Comparison of ENCODE assay signal across 16 cellular contexts in genomic region chr3:88133711-88134263, GRCh38. TPM values are rescaled to one million over a fixed set of nuclear protein-coding genes. Genes with fewer than 3 reads are reported as not detected.
A peak's percentile ranks its signal among the peaks of the same experiment; 100 is the strongest.
DNase-seq lines count a peak whose midpoint lies in the region; ATAC-seq and TF ChIP-seq lines count a peak whose summit lies in the region.
"Had no signal": no experiment of that assay in that cellular context is flagged by ENCODE, and none has a peak within 500 bp of the region (broad histone marks: within the 10 kb centered on the region; RNA-seq: fewer than 3 reads in every experiment).

No MANE protein-coding gene starts in this region.

- H3K4me3 Mint-ChIP-seq in activated CD4-positive, alpha-beta memory T cell treated with anti-CD3 and anti-CD28 coated beads for 36 hours, result no peak overlapping the region
- no peak overlapping the region for H3K4me3 Mint-ChIP-seq in activated CD4-positive, alpha-beta memory T cell treated with anti-CD3 and anti-CD28 coated beads, Interleukin-2, amount 10 ng/mL, durations not matched to agents 7 days and 5 days
- H3K4me3 Mint-ChIP-seq in activated naive CD8-positive, alpha-beta T cell treated with anti-CD3 and anti-CD28 coated beads, Interleukin-2, amount 50 U/mL, for 24 hours, result no peak overlapping the region
- H3K4me3 Mint-ChIP-seq in stimulated activated effector memory CD8-positive, alpha-beta T cell treated with anti-CD3 and anti-CD28 coated beads, Interleukin-12 subunit alpha, Interleukin-12 subunit beta, amount 100 ng/mL, for 72 hours, result no peak overlapping the region
- no peak overlapping the region for H3K4me3 Mint-ChIP-seq in WTC11
- H3K4me3 Mint-ChIP-seq: CD14-positive monocyte had no signal

- H4K8ac ChIP-seq in IMR-90 (ENCODE audit: low read depth in 2 of 2, low read length in 2 of 2), result no peak overlapping the region

- no peaks in the 10 kb centered on the region for H3K27me3 Mint-ChIP-seq in activated CD4-positive, alpha-beta memory T cell treated with anti-CD3 and anti-CD28 coated beads for 36 hours
- H3K27me3 Mint-ChIP-seq in activated CD4-positive, alpha-beta memory T cell treated with anti-CD3 and anti-CD28 coated beads, Interleukin-2, amount 10 ng/mL, durations not matched to agents 7 days and 5 days, result no peaks in the 10 kb centered on the region
- H3K27me3 Mint-ChIP-seq in activated naive CD8-positive, alpha-beta T cell treated with anti-CD3 and anti-CD28 coated beads, Interleukin-2, amount 50 U/mL, for 24 hours, result no peaks in the 10 kb centered on the region
- H3K27me3 Mint-ChIP-seq in WTC11 (ENCODE audit: low read depth), result no peaks in the 10 kb centered on the region

- no peak overlapping the region for H3K27ac ChIP-seq in IMR-90 (ENCODE audit: insufficient read depth, low read length)

- H3K4me1 Mint-ChIP-seq in activated CD4-positive, alpha-beta memory T cell treated with anti-CD3 and anti-CD28 coated beads for 36 hours (ENCODE audit: low read depth), result peaks cover 15% of the 10 kb centered on the region
- peaks cover 2% of the 10 kb centered on the region for H3K4me1 Mint-ChIP-seq in activated CD4-positive, alpha-beta memory T cell treated with anti-CD3 and anti-CD28 coated beads, Interleukin-2, amount 10 ng/mL, durations not matched to agents 7 days and 5 days
- H3K4me1 Mint-ChIP-seq in activated naive CD8-positive, alpha-beta T cell treated with anti-CD3 and anti-CD28 coated beads, Interleukin-2, amount 50 U/mL, for 24 hours, result peaks cover 10% of the 10 kb centered on the region
- H3K4me1 Mint-ChIP-seq in stimulated activated effector memory CD8-positive, alpha-beta T cell treated with anti-CD3 and anti-CD28 coated beads, Interleukin-12 subunit alpha, Interleukin-12 subunit beta, amount 100 ng/mL, for 72 hours, result peaks cover 10% of the 10 kb centered on the region
- H3K4me1 Mint-ChIP-seq in WTC11, result no peaks in the 10 kb centered on the region
- H3K4me1 Mint-ChIP-seq: CD14-positive monocyte had no signal

- no peak overlapping the region for H3K14ac ChIP-seq in IMR-90 (replicated peaks; ENCODE audit: low read depth, low read length)

- ATAC-seq in IMR-90 (ENCODE audit: low read depth) (no peak), WTC11 (no peak)
- no peak for ATAC-seq in activated naive CD8-positive, alpha-beta T cell treated with anti-CD3 and anti-CD28 coated beads, Interleukin-2, amount 50 U/mL, for 24 hours
- peak; percentile 51 for ATAC-seq in stimulated activated effector memory CD8-positive, alpha-beta T cell treated with anti-CD3 and anti-CD28 coated beads, Interleukin-12 subunit alpha, Interleukin-12 subunit beta, amount 100 ng/mL, for 72 hours
- ATAC-seq: GM12878, HepG2, PC-3 had no signal

- H3K4me2 ChIP-seq in IMR-90 (ENCODE audit: low read depth, low read length), result peak overlapping the region; percentile 60; the same call in 1 of the 2 replicates

- H2AFZ ChIP-seq in IMR-90 (replicated peaks; ENCODE audit: low read length, poor library complexity), result no peak overlapping the region

- dilution Hi-C loops in IMR-90 (cut with HindIII; ENCODE audit: low sequenced_read_pairs, unreplicated experiment), result no loop called here

- H3K23ac ChIP-seq in IMR-90 (ENCODE audit: low read depth, low read length), result no peak overlapping the region

- peaks cover 12% of the 10 kb centered on the region for H3K36me3 Mint-ChIP-seq in activated CD4-positive, alpha-beta memory T cell treated with anti-CD3 and anti-CD28 coated beads for 36 hours
- H3K36me3 Mint-ChIP-seq in activated CD4-positive, alpha-beta memory T cell treated with anti-CD3 and anti-CD28 coated beads, Interleukin-2, amount 10 ng/mL, durations not matched to agents 7 days and 5 days (ENCODE audit: low read depth), result peaks cover 38% of the 10 kb centered on the region
- H3K36me3 Mint-ChIP-seq in activated naive CD8-positive, alpha-beta T cell treated with anti-CD3 and anti-CD28 coated beads, Interleukin-2, amount 50 U/mL, for 24 hours (ENCODE audit: low read depth), result peaks cover 24% of the 10 kb centered on the region
- peaks cover 82% of the 10 kb centered on the region for H3K36me3 Mint-ChIP-seq in stimulated activated effector memory CD8-positive, alpha-beta T cell treated with anti-CD3 and anti-CD28 coated beads, Interleukin-12 subunit alpha, Interleukin-12 subunit beta, amount 100 ng/mL, for 72 hours
- peaks cover 10% of the 10 kb centered on the region for H3K36me3 Mint-ChIP-seq in WTC11

- H3K9me3 ChIP-seq in IMR-90 (ENCODE audit: control insufficient read depth, insufficient read depth, low read length), result no peaks in the 10 kb centered on the region
- H3K9me3 ChIP-seq: MG63 had no signal

- no peak overlapping the region for H2AK9ac ChIP-seq in IMR-90 (replicated peaks; ENCODE audit: low read depth, low read length, poor library complexity)

- H3K4me1 ChIP-seq in IMR-90 (ENCODE audit: control insufficient read depth, insufficient read depth, low read length), result peaks cover 4% of the 10 kb centered on the region

- no peak overlapping the region for H3K18ac ChIP-seq in IMR-90 (ENCODE audit: low read depth, low read length)

- no peaks in the 10 kb centered on the region for H4K20me1 ChIP-seq in IMR-90 (ENCODE audit: insufficient read depth, low read length)

- no peaks in the 10 kb centered on the region for H3K27me3 ChIP-seq in IMR-90 (ENCODE audit: control insufficient read depth, insufficient read depth, low read length)
- H3K27me3 ChIP-seq: MG63 had no signal

- WGBS in IMR-90 (ENCODE audit: extremely low coverage in 2 of 2, insufficient read length in 1 of 2), 2 experiments, result no CpG with 5 or more reads among the region's 1 CpG

- peaks cover 6% of the 10 kb centered on the region for H3K36me3 ChIP-seq in IMR-90 (ENCODE audit: control insufficient read depth, insufficient read depth, low read length)

- H3K9ac ChIP-seq in IMR-90 (ENCODE audit: low read depth, low read length), result no peak overlapping the region

- peak overlapping the region; percentile 2 for H3K27ac Mint-ChIP-seq in activated CD4-positive, alpha-beta memory T cell treated with anti-CD3 and anti-CD28 coated beads for 36 hours
- no peak overlapping the region for H3K27ac Mint-ChIP-seq in activated CD4-positive, alpha-beta memory T cell treated with anti-CD3 and anti-CD28 coated beads, Interleukin-2, amount 10 ng/mL, durations not matched to agents 7 days and 5 days
- H3K27ac Mint-ChIP-seq in activated naive CD8-positive, alpha-beta T cell treated with anti-CD3 and anti-CD28 coated beads, Interleukin-2, amount 50 U/mL, for 24 hours, result peak overlapping the region; percentile 25
- H3K27ac Mint-ChIP-seq in stimulated activated effector memory CD8-positive, alpha-beta T cell treated with anti-CD3 and anti-CD28 coated beads, Interleukin-12 subunit alpha, Interleukin-12 subunit beta, amount 100 ng/mL, for 72 hours, result peak overlapping the region; percentile 9
- no peak overlapping the region for H3K27ac Mint-ChIP-seq in WTC11
- H3K27ac Mint-ChIP-seq: CD14-positive monocyte had no signal

- POLR2A ChIA-PET in activated CD4-positive, alpha-beta memory T cell treated with anti-CD3 and anti-CD28 coated beads for 36 hours (lab: Charles Lee), result interaction anchor here (1.1 to 2.4 kb wide), 3 partner anchors 16 to 76 kb away, joined by 3 to 10 read pairs (median 6); partner anchors contain the start of gene C3orf38
- POLR2A ChIA-PET in activated CD4-positive, alpha-beta memory T cell treated with anti-CD3 and anti-CD28 coated beads, Interleukin-2, amount 10 ng/mL, durations not matched to agents 7 days and 5 days (lab: Charles Lee), result interaction anchor here (4.1 kb wide), 1 partner anchor 16 kb away, joined by 20 read pairs; the partner anchor contains the start of gene C3orf38
- POLR2A ChIA-PET in IMR-90 (lab: Charles Lee; ENCODE audit: unreplicated experiment), result no interaction called here
- POLR2A ChIA-PET in WTC11 (lab: Charles Lee), result no interaction called here

- H2AK5ac ChIP-seq in IMR-90 (ENCODE audit: low read depth, low read length), result no peak overlapping the region

- TF ChIP-seq CTCF in IMR-90 (conservative IDR thresholded peaks at IDR 0.05; ENCODE audit: low read depth, low read length) (no peak), WTC11 (IDR thresholded peaks at IDR 0.05) (no peak)

- peaks cover 0 to 9% of the 10 kb centered on the region in 2 experiments; a peak in 2 of 4 replicates for H3K79me1 ChIP-seq in IMR-90 (ENCODE audit: low read depth in 1 of 2, low read length in 2 of 2)

- no peak overlapping the region for H2BK20ac ChIP-seq in IMR-90 (ENCODE audit: low read depth, low read length)

- intact Hi-C loops in activated CD4-positive, alpha-beta memory T cell treated with anti-CD3 and anti-CD28 coated beads for 36 hours (cut with micrococcal nuclease), result loop anchor here (2.0 kb wide), 2 partner anchors 17 to 19 kb away; no protein-coding TSS in a partner anchor
- intact Hi-C loops in IMR-90 (cut with micrococcal nuclease), result no loop called here

- TF ChIP-seq POLR2A in IMR-90 (IDR thresholded peaks at IDR 0.05; ENCODE audit: low read depth, low read length), result no peak

- no peak overlapping the region for H2BK15ac ChIP-seq in IMR-90 (ENCODE audit: low read depth, low read length)

- CTCF ChIA-PET in activated CD4-positive, alpha-beta memory T cell treated with anti-CD3 and anti-CD28 coated beads for 36 hours (lab: Charles Lee), result interaction anchor here (0.9 to 1.4 kb wide), 2 partner anchors 15 to 17 kb away, joined by 3 read pairs; no protein-coding TSS in a partner anchor
- CTCF ChIA-PET in activated CD4-positive, alpha-beta memory T cell treated with anti-CD3 and anti-CD28 coated beads, Interleukin-2, amount 10 ng/mL, durations not matched to agents 7 days and 5 days (lab: Charles Lee), result interaction anchor here (1.1 to 2.1 kb wide), 2 partner anchors 15 to 20 kb away, joined by 4 to 6 read pairs; partner anchors contain the start of gene C3orf38
- CTCF ChIA-PET in IMR-90 (lab: Yijun Ruan, JAX) (no interaction called here), WTC11 (lab: Charles Lee) (no interaction called here)

- H2BK5ac ChIP-seq in IMR-90 (ENCODE audit: low read depth, low read length, poor library complexity, severe bottlenecking), result no peak overlapping the region

- no peaks in the 10 kb centered on the region for H3K9me3 Mint-ChIP-seq in activated CD4-positive, alpha-beta memory T cell treated with anti-CD3 and anti-CD28 coated beads for 36 hours
- no peaks in the 10 kb centered on the region for H3K9me3 Mint-ChIP-seq in activated CD4-positive, alpha-beta memory T cell treated with anti-CD3 and anti-CD28 coated beads, Interleukin-2, amount 10 ng/mL, durations not matched to agents 7 days and 5 days
- no peaks in the 10 kb centered on the region for H3K9me3 Mint-ChIP-seq in activated naive CD8-positive, alpha-beta T cell treated with anti-CD3 and anti-CD28 coated beads, Interleukin-2, amount 50 U/mL, for 24 hours
- H3K9me3 Mint-ChIP-seq in stimulated activated effector memory CD8-positive, alpha-beta T cell treated with anti-CD3 and anti-CD28 coated beads, Interleukin-12 subunit alpha, Interleukin-12 subunit beta, amount 100 ng/mL, for 72 hours, result no peaks in the 10 kb centered on the region
- no peaks in the 10 kb centered on the region for H3K9me3 Mint-ChIP-seq in WTC11
- H3K9me3 Mint-ChIP-seq: CD14-positive monocyte had no signal

- no peak overlapping the region for H2BK120ac ChIP-seq in IMR-90 (ENCODE audit: low read depth, low read length)

- H3K9me1 ChIP-seq in IMR-90 (ENCODE audit: insufficient read depth, low read length), result no peaks in the 10 kb centered on the region

- BruUV-seq in IMR-90 (replicated peaks; lab: Mats Ljungman, UMichigan), result no TSS peak

- TF ChIP-seq RAD21 in IMR-90 (IDR thresholded peaks at IDR 0.05; ENCODE audit: low read length), result no peak

- in situ Hi-C loops in IMR-90 (cut with MboI; ENCODE audit: low sequenced_read_pairs), result loop anchor here (25.0 kb wide), 1 partner anchor 1146 kb away; the partner anchor contains the start of gene VGLL3

- H4K91ac ChIP-seq in IMR-90 (ENCODE audit: insufficient read depth, low read depth, low read length), result no peak overlapping the region

- no peak for DNase-seq in activated CD4-positive, alpha-beta memory T cell treated with anti-CD3 and anti-CD28 coated beads for 36 hours
- DNase-seq in activated CD4-positive, alpha-beta memory T cell treated with anti-CD3 and anti-CD28 coated beads, Interleukin-2, amount 10 ng/mL, durations not matched to agents 7 days and 5 days, result no peak
- DNase-seq in IMR-90 (no peak), WTC11 (ENCODE audit: low spot score) (no peak), ureter (ENCODE audit: low spot score) (no peak), NCI-H345 treated with DMSO at 0.1 percent for 48 hours (lab: John Stamatoyannopoulos, UW; ENCODE audit: unreplicated experiment) (no peak)
- no peak for DNase-seq in activated naive CD8-positive, alpha-beta T cell treated with anti-CD3 and anti-CD28 coated beads, Interleukin-2, amount 50 U/mL, for 24 hours
- DNase-seq in stimulated activated effector memory CD8-positive, alpha-beta T cell treated with anti-CD3 and anti-CD28 coated beads, Interleukin-12 subunit alpha, Interleukin-12 subunit beta, amount 100 ng/mL, for 72 hours (ENCODE audit: low spot score in 2 of 2), result no peak
- DNase-seq: MG63, NCI-H1105, NCI-H1694 treated with DMSO at 0.1 percent for 48 hours, NCI-H446, PC-3 had no signal

- H3K4ac ChIP-seq in IMR-90 (ENCODE audit: low read depth, low read length), result no peak overlapping the region

- H3K4me3 ChIP-seq in IMR-90 (ENCODE audit: insufficient read depth, low read depth, low read length), result no peak overlapping the region
- H3K4me3 ChIP-seq: GM12878, MG63 had no signal

- no peak overlapping the region for H4K5ac ChIP-seq in IMR-90 (ENCODE audit: low read depth, low read length)

- H3K56ac ChIP-seq in IMR-90 (ENCODE audit: extremely low read depth, insufficient read depth, low read length), result no peak overlapping the region

RNA-seq across cellular contexts. Expression of gene C3orf38, which starts 16.0 kb away (rescaled TPM):
- total RNA-seq in activated CD4-positive, alpha-beta memory T cell treated with anti-CD3 and anti-CD28 coated beads for 36 hours, result 10 to 100 TPM; 25.1 to 25.8 TPM
- total RNA-seq in activated CD4-positive, alpha-beta memory T cell treated with anti-CD3 and anti-CD28 coated beads, Interleukin-2, amount 10 ng/mL, durations not matched to agents 7 days and 5 days, result 10 to 100 TPM; 32.6 to 36.5 TPM
- total RNA-seq in IMR-90 (2012; rRNA removed) (16.7 and 27.8 TPM in 2 replicates), WTC11 (2021) (22.5 to 24.1 TPM (median 23.9 TPM) in 3 replicates), ureter (23.1 TPM)
- 9.2 and 11.1 TPM in 2 replicates for polyA plus RNA-seq in IMR-90 (2012; rRNA removed)
- 1.7 and 1.9 TPM in 2 replicates for polyA plus RNA-seq in IMR-90 (2012; cell fraction: cytosol; rRNA removed)
- 0.69 and 2.5 TPM in 2 replicates for polyA plus RNA-seq in IMR-90 (2012; cell fraction: nucleus; rRNA removed; ENCODE audit: low replicate concordance)

Comparison
In these comparisons a context has a peak if more than half of its experiments do, and no peak if none do; other contexts are left out.
1. H3K27ac Mint-ChIP-seq: peak in activated CD4-positive, alpha-beta memory T cell treated with anti-CD3 and anti-CD28 coated beads for 36 hours (single experiment), activated naive CD8-positive, alpha-beta T cell treated with anti-CD3 and anti-CD28 coated beads, Interleukin-2, amount 50 U/mL, for 24 hours (single experiment) and stimulated activated effector memory CD8-positive, alpha-beta T cell treated with anti-CD3 and anti-CD28 coated beads, Interleukin-12 subunit alpha, Interleukin-12 subunit beta, amount 100 ng/mL, for 72 hours (single experiment); none in activated CD4-positive, alpha-beta memory T cell treated with anti-CD3 and anti-CD28 coated beads, Interleukin-2, amount 10 ng/mL, durations not matched to agents 7 days and 5 days (single experiment) and WTC11 (single experiment).
2. CTCF ChIA-PET loops: an anchor here in activated CD4-positive, alpha-beta memory T cell treated with anti-CD3 and anti-CD28 coated beads for 36 hours (0.9 to 1.4 kb wide) and activated CD4-positive, alpha-beta memory T cell treated with anti-CD3 and anti-CD28 coated beads, Interleukin-2, amount 10 ng/mL, durations not matched to agents 7 days and 5 days (1.1 to 2.1 kb wide); none called in IMR-90 and WTC11.
3. POLR2A ChIA-PET loops: an anchor here in activated CD4-positive, alpha-beta memory T cell treated with anti-CD3 and anti-CD28 coated beads for 36 hours (1.1 to 2.4 kb wide) and activated CD4-positive, alpha-beta memory T cell treated with anti-CD3 and anti-CD28 coated beads, Interleukin-2, amount 10 ng/mL, durations not matched to agents 7 days and 5 days (4.1 kb wide); none called in IMR-90 and WTC11.